ENCODE assay signal across 24 cellular contexts in the genomic region with DNA sequence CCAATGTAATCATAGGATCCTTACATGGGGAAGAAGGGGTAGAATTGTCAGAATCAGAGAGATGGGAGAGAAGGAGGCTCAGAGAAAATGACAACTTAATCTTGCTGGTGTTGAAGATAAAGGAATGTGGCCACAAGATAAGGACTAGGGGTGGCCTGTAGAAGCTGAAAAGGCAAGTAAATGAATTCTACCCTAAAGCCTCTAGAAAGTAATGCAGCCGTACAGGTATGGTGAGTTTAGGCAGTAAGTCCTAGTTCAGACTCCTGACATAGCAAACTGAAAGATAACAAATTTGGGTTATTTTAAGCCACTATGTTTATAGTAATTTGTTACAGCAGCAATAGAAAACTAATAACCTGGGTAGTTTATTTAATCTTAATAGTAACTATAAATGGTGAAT.
DNase-seq lines count a peak whose midpoint lies in the region; ATAC-seq and TF ChIP-seq lines count a peak whose summit lies in the region.
"Had no signal": no experiment of that assay in that cellular context is flagged by ENCODE, and none has a peak within 500 bp of the region (broad histone marks: within the 10 kb centered on the region; RNA-seq: fewer than 3 reads in every experiment).

No MANE protein-coding gene starts in this region.

- H3K9me3 ChIP-seq in Caco-2 (no peaks in the 10 kb centered on the region), Karpas-422 (ENCODE audit: low read length) (no peaks in the 10 kb centered on the region), neural progenitor cell (ENCODE audit: low read depth) (no peaks in the 10 kb centered on the region), esophagus muscularis mucosa (no peaks in the 10 kb centered on the region)
- H3K9me3 ChIP-seq: SJCRH30 had no signal

- no peaks in the 10 kb centered on the region for H3K79me2 ChIP-seq in Karpas-422 (ENCODE audit: low read length)
- no peaks in the 10 kb centered on the region for H3K79me2 ChIP-seq in neural progenitor cell (ENCODE audit: low read depth)

- no peak for TF ChIP-seq EP300 in esophagus muscularis mucosa (IDR thresholded peaks at IDR 0.05)

- TF ChIP-seq POLR2A in erythroblast (IDR thresholded peaks at IDR 0.05; ENCODE audit: low read length) (no peak), esophagus muscularis mucosa (IDR thresholded peaks at IDR 0.05; ENCODE audit: low read depth) (no peak)

- TF ChIP-seq CTCF in Caco-2 (IDR thresholded peaks at IDR 0.05; ENCODE audit: insufficient read depth in 1 of 2, low read depth in 1 of 2, low read length in 1 of 2, severe bottlenecking in 1 of 2, unreplicated experiment in 1 of 2): no peak
- no peak for TF ChIP-seq CTCF in neural progenitor cell (IDR thresholded peaks at IDR 0.05)
- TF ChIP-seq CTCF in esophagus muscularis mucosa (IDR thresholded peaks at IDR 0.05): no peak

- WGBS in esophagus muscularis mucosa: 100% methylated on average over 1 of the region's 1 CpG

- H3F3A ChIP-seq in neural progenitor cell (ENCODE audit: low read depth): no peaks in the 10 kb centered on the region

- H2AFZ ChIP-seq in Karpas-422 (ENCODE audit: low read length) (peak overlapping the region; percentile 47), neural progenitor cell (replicated peaks) (peak overlapping the region; percentile 60)

- H3K4me3 Mint-ChIP-seq in Caco-2 (ENCODE audit: unreplicated experiment): peak overlapping the region; percentile 32
- no peak overlapping the region for H3K4me3 Mint-ChIP-seq in neural progenitor cell
- H3K4me3 Mint-ChIP-seq: CD8-positive, alpha-beta T cell; T-cell had no signal

- H3K36me3 ChIP-seq in Caco-2 (ENCODE audit: control insufficient read depth, insufficient read depth, low read length): no peaks in the 10 kb centered on the region
- H3K36me3 ChIP-seq in Karpas-422 (ENCODE audit: insufficient read depth, low read length): no peaks in the 10 kb centered on the region
- H3K36me3 ChIP-seq in neural progenitor cell: no peaks in the 10 kb centered on the region
- H3K36me3 ChIP-seq in esophagus muscularis mucosa: no peaks in the 10 kb centered on the region
- H3K36me3 ChIP-seq: SJCRH30 had no signal

- no TSS peak for BruUV-seq in Caco-2 (replicated peaks; lab: Mats Ljungman, UMichigan)

- intact Hi-C loops in Caco-2 (cut with micrococcal nuclease; ENCODE audit: unreplicated experiment): loop anchor here (2.0 kb wide), 1 partner anchor 432 kb away; no protein-coding TSS in a partner anchor
- intact Hi-C loops in esophagus muscularis mucosa (cut with DNase I): no loop called here

- H3K27me3 ChIP-seq in Caco-2 (replicated peaks; ENCODE audit: control insufficient read depth, insufficient read depth, low read length) (no peaks in the 10 kb centered on the region), Karpas-422 (ENCODE audit: low read length) (no peaks in the 10 kb centered on the region), neural progenitor cell (no peaks in the 10 kb centered on the region), esophagus muscularis mucosa (no peaks in the 10 kb centered on the region)
- H3K27me3 ChIP-seq: SJCRH30 had no signal

- peaks cover 32% of the 10 kb centered on the region for H3K4me1 ChIP-seq in Caco-2
- peaks cover 7% of the 10 kb centered on the region; the same call in 1 of the 2 replicates for H3K4me1 ChIP-seq in Karpas-422 (ENCODE audit: low read length)
- H3K4me1 ChIP-seq in neural progenitor cell: peaks cover 6% of the 10 kb centered on the region
- peaks cover 0 to 6% (median 2%) of the 10 kb centered on the region in 4 donors for H3K4me1 ChIP-seq in esophagus muscularis mucosa
- H3K4me1 ChIP-seq: SJCRH30 had no signal

- ATAC-seq in HG02840 (IDR thresholded peaks at IDR 0.05; ENCODE audit: low FRiP score, unreplicated experiment): no peak
- ATAC-seq: CD8-positive, alpha-beta T cell; HCT116; PC-3; Right ventricle myocardium inferior; T-cell had no signal

- H3K27ac ChIP-seq in Karpas-422 (ENCODE audit: low read length) (no peak overlapping the region), neural progenitor cell (no peak overlapping the region), esophagus muscularis mucosa (replicated peaks in 1 of 4) (no peak overlapping the region)
- H3K27ac ChIP-seq: SJCRH30 had no signal

- H4K20me1 ChIP-seq in Karpas-422 (ENCODE audit: insufficient read depth, low read depth, low read length) (no peaks in the 10 kb centered on the region), neural progenitor cell (ENCODE audit: low read depth) (no peaks in the 10 kb centered on the region)

- H3K9me3 Mint-ChIP-seq in Caco-2 (ENCODE audit: unreplicated experiment) (no peaks in the 10 kb centered on the region), neural progenitor cell (no peaks in the 10 kb centered on the region)
- H3K9me3 Mint-ChIP-seq: CD8-positive, alpha-beta T cell had no signal

- H3K9me2 ChIP-seq in Karpas-422 (replicated peaks; ENCODE audit: insufficient read depth, low read length): no peaks in the 10 kb centered on the region

- CTCF ChIA-PET in Caco-2 (lab: Charles Lee): no interaction called here

- H3K27me3 Mint-ChIP-seq in Caco-2 (ENCODE audit: insufficient read depth, unreplicated experiment) (no peaks in the 10 kb centered on the region), neural progenitor cell (ENCODE audit: insufficient read depth, low read depth) (no peaks in the 10 kb centered on the region)
- H3K27me3 Mint-ChIP-seq: T-cell had no signal

- H3K36me3 Mint-ChIP-seq in Caco-2 (ENCODE audit: insufficient read depth, unreplicated experiment) (no peaks in the 10 kb centered on the region), neural progenitor cell (no peaks in the 10 kb centered on the region)
- H3K36me3 Mint-ChIP-seq: CD8-positive, alpha-beta T cell; T-cell had no signal

- peak; percentile 39 to 68 for DNase-seq in Caco-2
- DNase-seq in Karpas-422: no peak
- peak; percentile 75 to 94 for DNase-seq in erythroblast (lab: John Stamatoyannopoulos, UW)
- DNase-seq in neural progenitor cell (ENCODE audit: low spot score): no peak
- no peak for DNase-seq in NCI-H187 (lab: John Stamatoyannopoulos, UW)
- DNase-seq in esophagus muscularis mucosa (ENCODE audit: extremely low spot score): no peak
- DNase-seq: C1 segment of cervical spinal cord; Calu3; CD8-positive, alpha-beta T cell; DMS153; DND-41; GOT3; NCI-H1105 treated with DMSO at 0.1 percent for 48 hours; NCI-H146; NCI-H2029; NCI-H446; NCI-H524 treated with DMSO at 0.1 percent for 48 hours; NCI-H774; PC-3; SJCRH30; T-cell had no signal

- H3K9ac ChIP-seq in Karpas-422 (ENCODE audit: low read length): no peak overlapping the region
- no peak overlapping the region for H3K9ac ChIP-seq in neural progenitor cell

- H3K4me3 ChIP-seq in Caco-2 (ENCODE audit: low read depth, low read length) (no peak overlapping the region), Karpas-422 (ENCODE audit: low read length) (no peak overlapping the region), neural progenitor cell (no peak overlapping the region), esophagus muscularis mucosa (no peak overlapping the region)
- H3K4me3 ChIP-seq: SJCRH30 had no signal

- H3K27ac Mint-ChIP-seq in Caco-2 (ENCODE audit: unreplicated experiment) (peak overlapping the region; percentile 63), neural progenitor cell (no peak overlapping the region)
- H3K27ac Mint-ChIP-seq: CD8-positive, alpha-beta T cell; T-cell had no signal

- H3K4me2 ChIP-seq in Karpas-422 (ENCODE audit: low read depth, low read length, poor library complexity, severe bottlenecking): no peak overlapping the region
- no peak overlapping the region for H3K4me2 ChIP-seq in neural progenitor cell

- POLR2A ChIA-PET in Caco-2 (lab: Charles Lee): no interaction called here

- H3K4me1 Mint-ChIP-seq in Caco-2 (ENCODE audit: low read depth, unreplicated experiment) (peaks cover 13% of the 10 kb centered on the region), neural progenitor cell (peaks cover 10% of the 10 kb centered on the region)
- H3K4me1 Mint-ChIP-seq: T-cell had no signal

Comparison
In these comparisons a context has a peak if more than half of its experiments do, and no peak if none do; other contexts are left out.
1. DNase-seq: peak in Caco-2 (2 of 2) and erythroblast (2 of 2); none in Karpas-422 (single experiment), neural progenitor cell (single experiment), NCI-H187 (0 of 2) and esophagus muscularis mucosa (single experiment).